In genomic region chr16:29804455-29805231, GRCh38 we compare ENCODE assay signal across 8 cellular contexts. TPM values are rescaled to one million over a fixed set of nuclear protein-coding genes. Genes with fewer than 3 reads are reported as not detected.
DNase-seq lines count a peak whose midpoint lies in the region; ATAC-seq, FAIRE-seq and TF ChIP-seq lines count a peak whose summit lies in the region.

No MANE protein-coding gene starts in this region.

- peak; percentile 3 for ATAC-seq in HG03108 (IDR thresholded peaks at IDR 0.05; ENCODE audit: unreplicated experiment)
- ATAC-seq in GM18861 (IDR thresholded peaks at IDR 0.05; ENCODE audit: unreplicated experiment): no peak

- H3K27me3 Mint-ChIP-seq in nephron (ENCODE audit: low read depth): no peaks in the 10 kb centered on the region

- peaks cover 51% of the 10 kb centered on the region for H3K4me1 Mint-ChIP-seq in nephron

- peak overlapping the region; percentile 96 to 100 (median 97) for H3K4me3 Mint-ChIP-seq in nephron

- H3K4me3 ChIP-seq in SJCRH30: peak overlapping the region; percentile 61

- H3K27ac ChIP-seq in SJCRH30: peak overlapping the region; percentile 67

- DNase-seq in COLO668 (lab: John Stamatoyannopoulos, UW; ENCODE audit: unreplicated experiment) (peak; percentile 36), SJCRH30 (no peak), epidermal melanocyte (ENCODE audit: insufficient read length, low spot score) (peak; percentile 15), urothelium cell line (ENCODE audit: low spot score) (no peak), retina (no peak)

- FAIRE-seq in urothelium cell line (lab: Jason Lieb, UNC): no peak

- peaks cover 22% of the 10 kb centered on the region; the same call in 1 of the 2 replicates for H3K4me1 ChIP-seq in SJCRH30

- H3K27me3 ChIP-seq in SJCRH30: no peaks in the 10 kb centered on the region

- no peak for TF ChIP-seq CTCF in nephron (IDR thresholded peaks at IDR 0.05; ENCODE audit: unreplicated experiment in 3 of 3)

- no peaks in the 10 kb centered on the region for H3K9me3 ChIP-seq in SJCRH30 (replicated peaks)

- peaks cover 30% of the 10 kb centered on the region for H3K36me3 Mint-ChIP-seq in nephron (ENCODE audit: low read depth)

- H3K9me3 Mint-ChIP-seq in nephron: no peaks in the 10 kb centered on the region

- H3K36me3 ChIP-seq in SJCRH30: peaks cover 59% of the 10 kb centered on the region

- H3K27ac Mint-ChIP-seq in nephron: peak overlapping the region; percentile 98 to 99 (median 98)

RNA-seq across cellular contexts. Expression of gene MAZ, which starts 1.7 kb away (rescaled TPM):
- 186 and 221 TPM in 2 replicates for total RNA-seq in SJCRH30 (2014; rRNA removed; shearing (Covaris generic))

RNA-seq across cellular contexts. Expression of gene PRRT2, which starts 7.3 kb away (rescaled TPM):
- 0.81 and 1.5 TPM in 2 replicates for total RNA-seq in SJCRH30 (2014; rRNA removed; shearing (Covaris generic))

RNA-seq across cellular contexts. Expression of gene PAGR1, which starts 11.3 kb away (rescaled TPM):
- 25.1 and 28.2 TPM in 2 replicates for total RNA-seq in SJCRH30 (2014; rRNA removed; shearing (Covaris generic))

RNA-seq across cellular contexts. Expression of gene KIF22, which starts 14.1 kb away (rescaled TPM):
- 115 and 122 TPM in 2 replicates for total RNA-seq in SJCRH30 (2014; rRNA removed; shearing (Covaris generic))

RNA-seq across cellular contexts. Expression of gene MVP, which starts 15.6 kb away (rescaled TPM):
- total RNA-seq in SJCRH30 (2014; rRNA removed; shearing (Covaris generic)): 0.61 and 0.63 TPM in 2 replicates

Comparison
In these comparisons a context has a peak if more than half of its experiments do, and no peak if none do; other contexts are left out.
1. DNase-seq: peak in COLO668 (single experiment) and epidermal melanocyte (single experiment); none in SJCRH30 (0 of 2), urothelium cell line (single experiment) and retina (single experiment).